Comparison of ENCODE assay signal across 16 cellular contexts in genomic region chr10:47458466-47459154, GRCh38.
DNase-seq lines count a peak whose midpoint lies in the region; ATAC-seq, FAIRE-seq and TF ChIP-seq lines count a peak whose summit lies in the region.
"Had no signal": no experiment of that assay in that cellular context is flagged by ENCODE, and none has a peak within 500 bp of the region (broad histone marks: within the 10 kb centered on the region; RNA-seq: fewer than 3 reads in every experiment).

No MANE protein-coding gene starts in this region.

- H3K4me3 ChIP-seq in foreskin fibroblast (ENCODE audit: low read depth in 1 of 2, low read length in 2 of 2): no peak overlapping the region
- H3K4me3 ChIP-seq: dorsolateral prefrontal cortex, GM12878, left ventricle myocardium inferior, neural progenitor cell had no signal

- peak; percentile 17 for DNase-seq in activated CD8-positive, alpha-beta memory T cell treated with anti-CD3 and anti-CD28 coated beads, Interleukin-2, amount 50 U/mL, for 48 hours
- DNase-seq in activated CD8-positive, alpha-beta memory T cell treated with anti-CD3 and anti-CD28 coated beads for 24 hours: no peak
- peak; percentile 93 for DNase-seq in amniotic epithelial cell (ENCODE audit: low read depth)
- peak; percentile 71 to 86 for DNase-seq in foreskin fibroblast
- DNase-seq in urothelium cell line (ENCODE audit: low spot score): peak; percentile 64
- no peak for DNase-seq in activated CD4-positive, CD25-positive, alpha-beta regulatory T cell treated with anti-CD3 and anti-CD28 coated beads, Interleukin-2, amount 50 U/mL, for 72 hours
- no peak for DNase-seq in NCI-H2029 (lab: John Stamatoyannopoulos, UW)
- DNase-seq: DMS153, left ventricle myocardium inferior, NCI-H524, SHP77 had no signal

- ATAC-seq in GM21515 (IDR thresholded peaks at IDR 0.05; ENCODE audit: unreplicated experiment): no peak
- ATAC-seq: GM12878 had no signal

- TF ChIP-seq CTCF in foreskin fibroblast (IDR thresholded peaks at IDR 0.05; ENCODE audit: low read depth, low read length): no peak

- no peak for FAIRE-seq in urothelium cell line (lab: Jason Lieb, UNC)
- FAIRE-seq: A204.1, GM12878 had no signal

Comparison
In these comparisons a context has a peak if more than half of its experiments do, and no peak if none do; other contexts are left out.
1. DNase-seq: peak in activated CD8-positive, alpha-beta memory T cell treated with anti-CD3 and anti-CD28 coated beads, Interleukin-2, amount 50 U/mL, for 48 hours (single experiment), amniotic epithelial cell (single experiment), foreskin fibroblast (2 of 2) and urothelium cell line (single experiment); none in activated CD8-positive, alpha-beta memory T cell treated with anti-CD3 and anti-CD28 coated beads for 24 hours (single experiment), activated CD4-positive, CD25-positive, alpha-beta regulatory T cell treated with anti-CD3 and anti-CD28 coated beads, Interleukin-2, amount 50 U/mL, for 72 hours (single experiment) and NCI-H2029 (single experiment).